In genomic region chr1:24529292-24529691, GRCh38 we compare ENCODE assay signal across 7 cellular contexts. TPM values are rescaled to one million over a fixed set of nuclear protein-coding genes. Genes with fewer than 3 reads are reported as not detected.
"Had no signal": no experiment of that assay in that cellular context is flagged by ENCODE, and none has a peak within 500 bp of the region (broad histone marks: within the 10 kb centered on the region; RNA-seq: fewer than 3 reads in every experiment).

No MANE protein-coding gene starts in this region.

RNA-seq across cellular contexts. Expression of gene NCMAP, which starts 26.6 kb away (rescaled TPM):
- total RNA-seq: activated CD4-positive, alpha-beta T cell treated with anti-CD3 and anti-CD28 coated beads, Interleukin-2, amount 10 ng/mL, durations not matched to agents 24 days and 14 days; activated T-helper 2 cell treated with anti-CD3 and anti-CD28 coated beads, Interferon-gamma antibody, Interleukin-2, Interleukin-4, amounts not matched to agents 10 μg/mL and 5 μg/mL and 100 μg/mL, durations not matched to agents 14 hours and 24 hours and 36 hours; astrocyte; cardiac septum; K562; M059J had no signal
- polyA plus RNA-seq: SK-N-SH had no signal
